Comparison of ENCODE assay signal across 8 cellular contexts in the genomic region with DNA sequence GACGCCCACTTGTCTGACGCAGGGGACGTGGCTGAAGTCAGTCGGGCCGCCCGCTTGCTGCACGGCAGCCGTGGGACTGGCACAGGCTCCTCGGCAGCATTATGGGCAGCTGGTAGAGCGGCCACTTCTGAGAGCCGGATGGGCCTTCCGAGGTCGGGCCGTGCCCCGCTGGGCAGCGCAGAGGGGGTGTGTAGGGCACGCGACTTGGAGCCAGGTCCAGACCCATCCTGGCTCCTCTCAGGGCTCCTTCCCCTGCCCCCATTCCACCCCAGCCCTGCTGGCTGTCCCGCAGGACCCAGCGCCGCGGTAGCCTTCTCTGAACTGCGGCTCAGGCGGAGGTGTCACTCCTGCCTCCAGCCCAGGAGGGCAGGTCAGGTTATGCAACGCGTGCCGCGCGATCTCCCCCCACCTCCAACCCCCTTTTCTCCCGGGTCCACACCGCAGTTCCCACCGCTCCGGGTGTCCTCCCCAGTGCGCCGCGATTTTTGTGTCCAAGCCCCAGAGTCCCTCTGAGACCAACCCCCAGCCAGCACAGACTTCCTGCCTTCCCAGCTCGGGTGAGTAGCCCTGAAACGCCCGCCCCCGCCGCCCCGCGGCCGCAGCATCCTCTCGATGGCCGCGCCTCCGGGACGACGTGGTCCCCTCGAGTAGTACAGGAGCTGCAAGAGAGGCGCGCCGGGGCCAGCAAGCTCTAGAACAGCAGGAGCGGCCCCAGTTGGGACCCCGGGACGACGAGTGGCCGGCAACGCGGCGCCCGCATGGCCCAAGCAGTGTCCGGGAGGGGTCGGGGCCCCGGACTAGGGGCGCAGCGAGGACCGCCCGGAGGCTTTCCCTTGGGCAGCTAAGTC. TPM values are rescaled to one million over a fixed set of nuclear protein-coding genes. Genes with fewer than 3 reads are reported as not detected.
A peak's percentile ranks its signal among the peaks of the same experiment; 100 is the strongest.
DNase-seq lines count a peak whose midpoint lies in the region; ATAC-seq, FAIRE-seq and TF ChIP-seq lines count a peak whose summit lies in the region.

No MANE protein-coding gene starts in this region.

- H3K4me1 ChIP-seq in adipocyte (ENCODE audit: control insufficient read depth, insufficient read depth, low read length) (peaks cover 23% of the 10 kb centered on the region), rectal smooth muscle tissue (ENCODE audit: control insufficient read depth, insufficient read depth, low read length) (no peaks in the 10 kb centered on the region)

- peak overlapping the region; percentile 79 for H3K4me3 ChIP-seq in AG10803 (ENCODE audit: low read length)
- peak overlapping the region; percentile 85 for H3K4me3 ChIP-seq in adipocyte (ENCODE audit: low read length)
- peak overlapping the region; percentile 70 for H3K4me3 ChIP-seq in rectal smooth muscle tissue (ENCODE audit: low read length)

- H3K27me3 ChIP-seq in adipocyte (replicated peaks; ENCODE audit: control insufficient read depth, insufficient read depth, low read length) (no peaks in the 10 kb centered on the region), rectal smooth muscle tissue (ENCODE audit: control insufficient read depth, insufficient read depth, low read length) (peaks cover 4% of the 10 kb centered on the region)

- no peak for FAIRE-seq in RCC 7860 (lab: Jason Lieb, UNC)

- ATAC-seq in GM18870 (IDR thresholded peaks at IDR 0.05; ENCODE audit: unreplicated experiment) (peak; percentile 73), HG03108 (IDR thresholded peaks at IDR 0.05; ENCODE audit: unreplicated experiment) (peak; percentile 92), left ventricle myocardium superior (peak; percentile 80)

- H3K27ac ChIP-seq in rectal smooth muscle tissue (ENCODE audit: low read depth, low read length) = no peak overlapping the region

- DNase-seq in AG10803 (ENCODE audit: low read depth) (peak; percentile 75), RCC 7860 (ENCODE audit: low spot score) (peak; percentile 75), adipocyte (ENCODE audit: low read depth) (peak; percentile 82), left ventricle myocardium superior (peak; percentile 71), NCI-H2196 treated with DMSO at 0.1 percent for 48 hours (lab: John Stamatoyannopoulos, UW; ENCODE audit: unreplicated experiment) (no peak)

- H3K36me3 ChIP-seq in adipocyte (ENCODE audit: control insufficient read depth, insufficient read depth, low read length, severe bottlenecking) (peaks cover 3% of the 10 kb centered on the region), rectal smooth muscle tissue (ENCODE audit: control insufficient read depth, insufficient read depth, low read length) (no peaks in the 10 kb centered on the region)

- H3K9ac ChIP-seq in adipocyte (ENCODE audit: low read length) (peak overlapping the region; percentile 90), rectal smooth muscle tissue (ENCODE audit: low read length) (peak overlapping the region; percentile 17)

- H3K9me3 ChIP-seq in adipocyte (ENCODE audit: control insufficient read depth, low read length) = no peaks in the 10 kb centered on the region

- TF ChIP-seq CTCF in AG10803 (conservative IDR thresholded peaks at IDR 0.05; ENCODE audit: low read length) = no peak

- intact Hi-C loops in left ventricle myocardium superior (cut with micrococcal nuclease) = no loop called here

RNA-seq across cellular contexts. Expression of gene CAPRIN2, which starts 41.1 kb away (rescaled TPM):
- total RNA-seq in left ventricle myocardium superior = 30.2 TPM
